ENCODE assay signal across 20 cellular contexts in the genomic region with DNA sequence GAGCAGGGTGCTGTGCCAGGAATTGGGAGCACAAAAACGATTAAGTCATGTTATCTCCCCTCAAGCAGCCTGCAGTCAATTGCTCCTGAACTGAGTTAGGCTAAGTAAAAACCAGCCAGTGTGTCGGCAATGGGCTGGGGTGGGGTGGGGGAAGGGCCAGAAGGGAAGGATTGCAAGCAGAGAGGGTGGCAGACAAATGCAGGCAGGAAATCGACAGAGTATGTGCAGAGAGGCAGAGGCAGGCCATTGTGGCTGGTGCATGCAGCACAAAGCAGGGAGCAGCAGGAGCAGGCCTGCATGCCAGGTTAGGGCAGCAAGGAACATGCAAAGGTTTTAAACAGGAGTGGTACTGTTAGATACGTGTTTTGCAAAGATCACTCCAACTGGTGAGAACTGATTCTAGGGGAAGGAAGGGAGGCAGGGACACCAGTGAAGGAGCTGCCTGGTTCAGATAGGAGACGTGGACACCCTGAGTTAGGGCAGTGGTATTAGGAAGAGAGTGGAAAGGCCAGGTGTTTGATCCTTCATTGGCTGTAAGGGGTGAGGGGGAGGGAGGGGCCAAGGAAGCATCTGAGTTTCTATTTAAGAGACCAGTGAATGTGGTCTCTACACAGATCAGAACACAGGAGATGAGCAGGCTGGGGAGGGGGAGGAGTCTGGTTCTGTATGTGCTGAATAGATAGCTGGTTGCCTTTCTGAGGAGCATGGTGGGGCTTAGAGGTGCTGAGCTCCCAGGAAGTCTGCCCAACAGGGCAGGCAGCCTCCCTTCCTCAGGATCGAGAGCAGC.
"Had no signal": no experiment of that assay in that cellular context is flagged by ENCODE, and none has a peak within 500 bp of the region (broad histone marks: within the 10 kb centered on the region; RNA-seq: fewer than 3 reads in every experiment).

No MANE protein-coding gene starts in this region.

- H3K27me3 Mint-ChIP-seq: activated naive CD8-positive, alpha-beta T cell treated with anti-CD3 and anti-CD28 coated beads for 36 hours; naive thymus-derived CD8-positive, alpha-beta T cell had no signal

- H3K4me1 ChIP-seq: gastroesophageal sphincter, pancreas, psoas muscle, right atrium auricular region had no signal

- H3K27ac Mint-ChIP-seq: activated naive CD8-positive, alpha-beta T cell treated with anti-CD3 and anti-CD28 coated beads for 36 hours; mesothelial cell of epicardium had no signal

- H3K4me1 Mint-ChIP-seq: activated naive CD8-positive, alpha-beta T cell treated with anti-CD3 and anti-CD28 coated beads for 36 hours had no signal

- H3K36me3 ChIP-seq: thoracic aorta had no signal

- H3K9me3 ChIP-seq: gastroesophageal sphincter, heart right ventricle, left ventricle myocardium inferior, pancreas, psoas muscle, right atrium auricular region, thoracic aorta had no signal

- H3K27ac ChIP-seq: coronary artery, epithelial cell of prostate, gastroesophageal sphincter, heart right ventricle, left ventricle myocardium inferior, pancreas, psoas muscle, right atrium auricular region, thoracic aorta had no signal

- DNase-seq: activated CD4-positive, alpha-beta T cell treated with anti-CD3 and anti-CD28 coated beads for 4 hours; activated CD4-positive, CD25-positive, alpha-beta regulatory T cell; activated naive CD8-positive, alpha-beta T cell treated with anti-CD3 and anti-CD28 coated beads for 36 hours; activated T-cell treated with anti-CD3 and anti-CD28 coated beads, Interleukin-2, amount 50 U/mL, for 1 hour; amygdala; cerebellar nuclear complex; heart right ventricle; left ventricle myocardium inferior; naive thymus-derived CD8-positive, alpha-beta T cell; pancreas; psoas muscle; stimulated activated CD4-positive, alpha-beta T cell treated with anti-CD3 and anti-CD28 coated beads, Interleukin-4, amount 100 ng/mL, for 24 hours; stimulated activated naive CD4-positive, alpha-beta T cell treated with Interleukin-2 at 50 U/mL for 16 hours; T1000 had no signal

- H3K9me3 Mint-ChIP-seq: activated naive CD8-positive, alpha-beta T cell treated with anti-CD3 and anti-CD28 coated beads for 36 hours; mesothelial cell of epicardium; naive thymus-derived CD8-positive, alpha-beta T cell had no signal

- H3K4me3 ChIP-seq: coronary artery, gastroesophageal sphincter, heart right ventricle, left ventricle myocardium inferior, pancreas, psoas muscle, right atrium auricular region, thoracic aorta had no signal

- H3K27me3 ChIP-seq: gastroesophageal sphincter, heart right ventricle, pancreas, right atrium auricular region had no signal

- H3K4me3 Mint-ChIP-seq: activated naive CD8-positive, alpha-beta T cell treated with anti-CD3 and anti-CD28 coated beads for 36 hours; mesothelial cell of epicardium; naive thymus-derived CD8-positive, alpha-beta T cell had no signal

- ATAC-seq: gastroesophageal sphincter; heart right ventricle; naive thymus-derived CD8-positive, alpha-beta T cell; pancreas; psoas muscle had no signal
